ENCODE assay signal across 8 cellular contexts in the genomic region with DNA sequence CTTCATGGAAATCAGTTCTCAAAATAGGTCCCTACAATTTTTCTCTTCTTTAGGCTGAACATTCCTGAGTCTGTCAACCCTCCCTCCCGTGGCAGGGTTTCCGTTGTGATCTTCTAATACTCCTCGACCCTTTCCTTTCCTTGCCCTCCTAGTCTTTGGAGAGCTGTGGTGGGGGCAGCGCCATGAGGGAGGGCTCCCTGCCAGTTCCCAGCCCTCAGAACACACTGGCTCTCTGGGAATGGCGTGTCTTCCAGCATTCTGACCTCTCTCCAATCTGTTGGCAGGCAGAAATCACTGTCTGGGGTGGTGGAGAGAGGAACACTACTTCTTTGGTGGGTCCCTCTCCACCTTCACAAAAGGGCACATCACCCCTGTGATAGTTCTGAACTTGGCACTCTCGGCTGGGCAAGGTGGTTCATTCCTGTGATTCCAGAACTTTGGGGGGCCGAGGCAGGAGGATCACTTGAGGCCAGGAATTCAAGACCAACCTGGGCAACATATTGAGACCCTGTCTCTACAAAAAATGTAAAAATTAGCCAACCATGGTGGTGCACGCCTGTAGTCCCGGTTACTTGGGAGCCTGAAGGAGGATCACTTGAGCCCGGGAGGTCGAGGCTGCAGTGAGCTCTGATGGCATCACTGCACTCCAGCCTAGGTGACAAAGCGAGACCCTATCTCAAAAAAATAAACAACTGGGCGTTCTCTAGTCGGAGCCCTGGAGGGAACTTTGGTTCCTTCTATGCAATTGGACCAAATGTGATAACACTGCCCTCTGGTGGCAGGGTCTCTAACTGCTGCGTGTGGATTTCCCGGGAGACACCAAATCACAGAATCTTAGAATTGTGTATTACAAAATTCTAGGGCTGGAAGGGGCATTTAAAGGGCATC. TPM values are rescaled to one million over a fixed set of nuclear protein-coding genes. Genes with fewer than 3 reads are reported as not detected.
DNase-seq lines count a peak whose midpoint lies in the region; ATAC-seq and TF ChIP-seq lines count a peak whose summit lies in the region.

No MANE protein-coding gene starts in this region.

- peaks cover 9% of the 10 kb centered on the region for H3K9me3 Mint-ChIP-seq in endodermal cell

- H3K27me3 Mint-ChIP-seq in endodermal cell (ENCODE audit: insufficient read depth): no peaks in the 10 kb centered on the region

- H3K4me3 Mint-ChIP-seq in endodermal cell: no peak overlapping the region

- 67% methylated on average over 9 to 16 of the region's 16 CpGs for WGBS in endodermal cell (ENCODE audit: insufficient coverage in 1 of 2, insufficient read length in 1 of 2), 2 experiments

- H3K36me3 ChIP-seq in BE2C: no peaks in the 10 kb centered on the region
- H3K36me3 ChIP-seq in endodermal cell (ENCODE audit: control insufficient read depth, insufficient read depth, low read length): no peaks in the 10 kb centered on the region
- H3K36me3 ChIP-seq in mucosa of descending colon (ENCODE audit: low read depth): no peaks in the 10 kb centered on the region

- peak overlapping the region; percentile 70 for H3K27ac Mint-ChIP-seq in endodermal cell

- no peaks in the 10 kb centered on the region; the same call in 1 of the 2 replicates for H3K4me1 ChIP-seq in BE2C
- peaks cover 2% of the 10 kb centered on the region for H3K4me1 ChIP-seq in endodermal cell (ENCODE audit: control insufficient read depth, insufficient read depth, low read length)
- peaks cover 7% of the 10 kb centered on the region for H3K4me1 ChIP-seq in mucosa of descending colon (ENCODE audit: low read depth)

- peak; percentile 90 for TF ChIP-seq CTCF in BE2C (IDR thresholded peaks at IDR 0.05; ENCODE audit: low read depth, low read length)
- TF ChIP-seq CTCF in endodermal cell (conservative IDR thresholded peaks at IDR 0.05): peak; percentile 95
- peak; percentile 64 for TF ChIP-seq CTCF in mucosa of descending colon (IDR thresholded peaks at IDR 0.05)

- H3K9me3 ChIP-seq in BE2C: no peaks in the 10 kb centered on the region
- H3K9me3 ChIP-seq in endodermal cell (ENCODE audit: control insufficient read depth, low read length): peaks cover 8% of the 10 kb centered on the region
- H3K9me3 ChIP-seq in mucosa of descending colon: peaks cover 6% of the 10 kb centered on the region

- DNase-seq in BE2C: peak; percentile 71
- peak; percentile 52 for DNase-seq in H4 (ENCODE audit: low spot score)
- DNase-seq in NCI-H748 treated with DMSO at 0.1 percent for 48 hours (lab: John Stamatoyannopoulos, UW): peak; percentile 41
- peak; percentile 89 for DNase-seq in activated CD8-positive, alpha-beta memory T cell treated with anti-CD3 and anti-CD28 coated beads for 24 hours
- peak; percentile 92 for DNase-seq in endodermal cell
- peak in 2 of 3 donors; percentile 73 to 92 for DNase-seq in mucosa of descending colon
- DNase-seq in stimulated activated CD8-positive, alpha-beta memory T cell treated with anti-CD3 and anti-CD28 coated beads, Interleukin-4, amount 100 ng/mL, for 48 hours: peak; percentile 87
- DNase-seq in occipital lobe (lab: John Stamatoyannopoulos, UW): no peak

- H3K27ac ChIP-seq in endodermal cell (ENCODE audit: low read depth, low read length): no peak overlapping the region

- no peak overlapping the region for H3K4me3 ChIP-seq in BE2C (ENCODE audit: low read depth, low read length)
- no peak overlapping the region for H3K4me3 ChIP-seq in endodermal cell (ENCODE audit: low read length)
- no peak overlapping the region for H3K4me3 ChIP-seq in mucosa of descending colon

- ATAC-seq in mucosa of descending colon: peak; percentile 78

- intact Hi-C loops in mucosa of descending colon (cut with DNase I, micrococcal nuclease): loop anchor here in 1 of 2 donors (5.0 kb wide), 1 partner anchor 270 kb away; no protein-coding TSS in a partner anchor

- H3K36me3 Mint-ChIP-seq in endodermal cell (ENCODE audit: low read depth): peaks cover 3% of the 10 kb centered on the region

- H3K27me3 ChIP-seq in BE2C: peaks cover 14% of the 10 kb centered on the region
- no peaks in the 10 kb centered on the region for H3K27me3 ChIP-seq in endodermal cell (ENCODE audit: control insufficient read depth, insufficient read depth, low read length, poor library complexity, severe bottlenecking)

- no peak overlapping the region for H3K9ac ChIP-seq in endodermal cell (ENCODE audit: extremely low read depth, low read length, poor library complexity, severe bottlenecking)

- peaks cover 4% of the 10 kb centered on the region for H3K4me1 Mint-ChIP-seq in endodermal cell

RNA-seq across cellular contexts. Expression of gene ARPC1A, which starts 13.1 kb away (rescaled TPM):
- 141 TPM for polyA plus RNA-seq in BE2C (2012; ENCODE audit: insufficient read depth, insufficient read length, low read depth)
- 207 and 218 TPM in 2 replicates for total RNA-seq in H4 (2014; rRNA removed; shearing (Covaris generic))
- total RNA-seq in endodermal cell (100 to 1,000 TPM; 150 to 154 TPM), mucosa of descending colon (100 to 1,000 TPM; 142 to 158 (median 157) TPM), occipital lobe (72.1 TPM)
- polyA plus RNA-seq in endodermal cell (2013, experiment 1 of 2): 131 TPM
- polyA plus RNA-seq in endodermal cell (2013, experiment 2 of 2): 130 TPM

RNA-seq across cellular contexts. Expression of gene MYH16, which starts 39.9 kb away (rescaled TPM):
- polyA plus RNA-seq in BE2C (2012; ENCODE audit: insufficient read depth, insufficient read length, low read depth): 0.08 TPM
- total RNA-seq in H4 (2014; rRNA removed; shearing (Covaris generic)): 0.15 TPM in 1 of 2 replicates, not detected in the other
- total RNA-seq in endodermal cell (not detected), mucosa of descending colon (not detected), occipital lobe (not detected)
- not detected for polyA plus RNA-seq in endodermal cell (2013, experiment 1 of 2)
- polyA plus RNA-seq in endodermal cell (2013, experiment 2 of 2): not detected
